In genomic region chr1:204544321-204544720, GRCh38 we compare ENCODE assay signal across 10 cellular contexts. TPM values are rescaled to one million over a fixed set of nuclear protein-coding genes. Genes with fewer than 3 reads are reported as not detected.
DNase-seq lines count a peak whose midpoint lies in the region; ATAC-seq and TF ChIP-seq lines count a peak whose summit lies in the region.
"Had no signal": no experiment of that assay in that cellular context is flagged by ENCODE, and none has a peak within 500 bp of the region (broad histone marks: within the 10 kb centered on the region; RNA-seq: fewer than 3 reads in every experiment).

No MANE protein-coding gene starts in this region.

- CTCF ChIA-PET in activated CD8-positive, alpha-beta T cell treated with anti-CD3 and anti-CD28 coated beads, Interleukin-2, amount 10 ng/mL, durations not matched to agents 7 days and 5 days (lab: Charles Lee), result interaction anchor here (1.0 to 4.0 kb wide), 14 partner anchors 10 to 263 kb away, joined by 3 to 36 read pairs (median 6); partner anchors contain the start of gene MDM4

- DNase-seq in EL (peak; percentile 41), kidney epithelial cell (ENCODE audit: low read depth) (peak; percentile 53), mesothelial cell of epicardium (ENCODE audit: low spot score in 2 of 2, unreplicated experiment in 2 of 2) (no peak)
- no peak for DNase-seq in activated CD8-positive, alpha-beta T cell treated with anti-CD3 and anti-CD28 coated beads, Interleukin-2, amount 10 ng/mL, durations not matched to agents 7 days and 5 days
- DNase-seq: ovary had no signal

- H3K4me3 ChIP-seq in kidney epithelial cell (ENCODE audit: low read depth, low read length) (no peak overlapping the region), gastroesophageal sphincter (no peak overlapping the region)
- H3K4me3 ChIP-seq: ovary had no signal

- H3K4me1 Mint-ChIP-seq in activated CD8-positive, alpha-beta T cell treated with anti-CD3 and anti-CD28 coated beads, Interleukin-2, amount 10 ng/mL, durations not matched to agents 7 days and 5 days (ENCODE audit: low read depth), result peaks cover 55% of the 10 kb centered on the region
- H3K4me1 Mint-ChIP-seq in mesothelial cell of epicardium, result no peaks in the 10 kb centered on the region

- TF ChIP-seq CTCF in kidney epithelial cell (IDR thresholded peaks at IDR 0.05; ENCODE audit: insufficient read depth, low read length, poor library complexity, severe bottlenecking), result no peak
- no peak for TF ChIP-seq CTCF in mesothelial cell of epicardium (IDR thresholded peaks at IDR 0.05; ENCODE audit: unreplicated experiment)
- TF ChIP-seq CTCF in gastroesophageal sphincter (IDR thresholded peaks at IDR 0.05), result no peak

- no peaks in the 10 kb centered on the region for H3K4me1 ChIP-seq in gastroesophageal sphincter

- no peak overlapping the region for H3K27ac ChIP-seq in gastroesophageal sphincter
- H3K27ac ChIP-seq: ovary had no signal

- POLR2A ChIA-PET in activated CD8-positive, alpha-beta T cell treated with anti-CD3 and anti-CD28 coated beads, Interleukin-2, amount 10 ng/mL, durations not matched to agents 7 days and 5 days (lab: Charles Lee), result interaction anchor here (1.0 to 4.5 kb wide), 7 partner anchors 21 to 50 kb away, joined by 5 to 65 read pairs (median 8); partner anchors contain the start of genes MDM4 and PIK3C2B

- ATAC-seq in HG03060 (IDR thresholded peaks at IDR 0.05; ENCODE audit: low read depth, unreplicated experiment) (peak; percentile 73), GM21528 (IDR thresholded peaks at IDR 0.05; ENCODE audit: low FRiP score, unreplicated experiment) (no peak), HG02852 (IDR thresholded peaks at IDR 0.05; ENCODE audit: unreplicated experiment) (no peak), gastroesophageal sphincter (no peak)
- peak; percentile 87 for ATAC-seq in activated CD8-positive, alpha-beta T cell treated with anti-CD3 and anti-CD28 coated beads, Interleukin-2, amount 10 ng/mL, durations not matched to agents 7 days and 5 days
- ATAC-seq: esophagus mucosa had no signal

- peak overlapping the region; percentile 83 for H3K27ac Mint-ChIP-seq in activated CD8-positive, alpha-beta T cell treated with anti-CD3 and anti-CD28 coated beads, Interleukin-2, amount 10 ng/mL, durations not matched to agents 7 days and 5 days
- H3K27ac Mint-ChIP-seq in mesothelial cell of epicardium, result no peak overlapping the region

- H3K36me3 ChIP-seq in kidney epithelial cell (ENCODE audit: control insufficient read depth, insufficient read depth, low read length), result peaks cover 2% of the 10 kb centered on the region
- H3K36me3 ChIP-seq in gastroesophageal sphincter, result peaks cover 20 to 100% of the 10 kb centered on the region in 2 donors
- H3K36me3 ChIP-seq: ovary had no signal

- no peak for TF ChIP-seq POLR2A in gastroesophageal sphincter (IDR thresholded peaks at IDR 0.05)

- H3K9me3 ChIP-seq in gastroesophageal sphincter, result no peaks in the 10 kb centered on the region
- H3K9me3 ChIP-seq: ovary had no signal

- H3K4me3 Mint-ChIP-seq in activated CD8-positive, alpha-beta T cell treated with anti-CD3 and anti-CD28 coated beads, Interleukin-2, amount 10 ng/mL, durations not matched to agents 7 days and 5 days, result peak overlapping the region; percentile 23
- no peak overlapping the region for H3K4me3 Mint-ChIP-seq in mesothelial cell of epicardium

- peaks cover 87% of the 10 kb centered on the region for H3K36me3 Mint-ChIP-seq in activated CD8-positive, alpha-beta T cell treated with anti-CD3 and anti-CD28 coated beads, Interleukin-2, amount 10 ng/mL, durations not matched to agents 7 days and 5 days (ENCODE audit: low read depth)
- peaks cover 61% of the 10 kb centered on the region for H3K36me3 Mint-ChIP-seq in mesothelial cell of epicardium

- H3K9me3 Mint-ChIP-seq in activated CD8-positive, alpha-beta T cell treated with anti-CD3 and anti-CD28 coated beads, Interleukin-2, amount 10 ng/mL, durations not matched to agents 7 days and 5 days (ENCODE audit: insufficient read depth), result peaks cover 5% of the 10 kb centered on the region
- no peaks in the 10 kb centered on the region for H3K9me3 Mint-ChIP-seq in mesothelial cell of epicardium

- TF ChIP-seq EP300 in gastroesophageal sphincter (IDR thresholded peaks at IDR 0.05), result no peak

- no peaks in the 10 kb centered on the region for H3K27me3 Mint-ChIP-seq in activated CD8-positive, alpha-beta T cell treated with anti-CD3 and anti-CD28 coated beads, Interleukin-2, amount 10 ng/mL, durations not matched to agents 7 days and 5 days (ENCODE audit: low read depth)
- no peaks in the 10 kb centered on the region for H3K27me3 Mint-ChIP-seq in mesothelial cell of epicardium (ENCODE audit: low read depth)

- WGBS in gastroesophageal sphincter (ENCODE audit: low coverage in 1 of 2), 2 donors, result 76 to 100% methylated on average over 2 of the region's 2 CpGs

- no peaks in the 10 kb centered on the region for H3K27me3 ChIP-seq in kidney epithelial cell (ENCODE audit: control insufficient read depth, insufficient read depth, low read length)
- no peaks in the 10 kb centered on the region for H3K27me3 ChIP-seq in gastroesophageal sphincter
- H3K27me3 ChIP-seq: ovary had no signal

RNA-seq across cellular contexts. Expression of gene MDM4, which starts 28.1 kb away (rescaled TPM):
- total RNA-seq in activated CD8-positive, alpha-beta T cell treated with anti-CD3 and anti-CD28 coated beads, Interleukin-2, amount 10 ng/mL, durations not matched to agents 7 days and 5 days, result 10 to 100 TPM; 72.2 to 72.4 TPM
- total RNA-seq in kidney epithelial cell (21.0 and 27.7 TPM in 2 replicates), mesothelial cell of epicardium (132 to 154 TPM (median 136 TPM) in 3 replicates), gastroesophageal sphincter (10 to 100 TPM; 24.3 to 74.1 (median 37.9) TPM)

RNA-seq across cellular contexts. Expression of gene PIK3C2B, which starts 49.7 kb away (rescaled TPM):
- total RNA-seq in activated CD8-positive, alpha-beta T cell treated with anti-CD3 and anti-CD28 coated beads, Interleukin-2, amount 10 ng/mL, durations not matched to agents 7 days and 5 days, result 10 to 100 TPM; 26.2 to 28.4 TPM
- total RNA-seq in kidney epithelial cell (2.5 and 2.8 TPM in 2 replicates), mesothelial cell of epicardium (36.3 to 39.6 TPM (median 39.5 TPM) in 3 replicates), gastroesophageal sphincter (10 to 100 TPM in 3 of 4 donors, 1 to 10 TPM in 1; 7.9 to 18.2 (median 16.1) TPM)

Comparison
In these comparisons a context has a peak if more than half of its experiments do, and no peak if none do; other contexts are left out.
1. DNase-seq: peak in EL (single experiment) and kidney epithelial cell (single experiment); none in activated CD8-positive, alpha-beta T cell treated with anti-CD3 and anti-CD28 coated beads, Interleukin-2, amount 10 ng/mL, durations not matched to agents 7 days and 5 days (single experiment) and mesothelial cell of epicardium (0 of 2).
2. ATAC-seq: peak in HG03060 (single experiment) and activated CD8-positive, alpha-beta T cell treated with anti-CD3 and anti-CD28 coated beads, Interleukin-2, amount 10 ng/mL, durations not matched to agents 7 days and 5 days (single experiment); none in GM21528 (single experiment), HG02852 (single experiment) and gastroesophageal sphincter (single experiment).